20 cellular contexts compared by ENCODE assay signal in the genomic region with DNA sequence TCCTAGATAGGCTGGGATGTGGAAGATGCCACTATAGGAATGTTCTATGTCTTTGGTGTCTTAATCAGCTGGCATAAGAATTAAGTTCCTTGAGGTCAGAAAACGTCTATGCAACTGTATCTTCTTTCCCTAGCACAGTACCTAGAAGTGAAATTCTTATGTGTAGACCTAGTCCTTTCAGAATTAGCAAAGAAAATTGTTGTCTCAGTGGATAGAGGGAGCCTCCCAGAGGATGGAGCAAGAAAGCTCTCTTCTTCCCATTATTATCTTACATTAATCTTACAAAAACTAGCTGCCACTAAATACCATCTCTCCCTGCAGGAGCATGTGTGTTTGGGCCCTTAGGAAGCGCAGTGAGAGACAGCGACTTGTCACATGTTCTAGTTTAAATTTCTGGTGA. TPM values are rescaled to one million over a fixed set of nuclear protein-coding genes. Genes with fewer than 3 reads are reported as not detected.
DNase-seq lines count a peak whose midpoint lies in the region; ATAC-seq and TF ChIP-seq lines count a peak whose summit lies in the region.
"Had no signal": no experiment of that assay in that cellular context is flagged by ENCODE, and none has a peak within 500 bp of the region (broad histone marks: within the 10 kb centered on the region; RNA-seq: fewer than 3 reads in every experiment).

No MANE protein-coding gene starts in this region.

- no peak overlapping the region for H3K9ac ChIP-seq in HCT116 (ENCODE audit: low read length)
- H3K9ac ChIP-seq: GM23248 had no signal

- no peaks in the 10 kb centered on the region for H3K9me3 ChIP-seq in HCT116 (ENCODE audit: control insufficient read depth in 1 of 2, insufficient read depth in 1 of 2, low read depth in 1 of 2, low read length in 2 of 2)
- H3K9me3 ChIP-seq: MG63, uterus had no signal

- TF ChIP-seq CTCF in 22Rv1 (IDR thresholded peaks at IDR 0.05) (0 out of 2 replicates have a peak, but pooled peaks have one; percentile 7), HCT116 (IDR thresholded peaks at IDR 0.05 in 2 of 3, conservative IDR thresholded peaks at IDR 0.05 in 1 of 3; ENCODE audit: borderline replicate concordance in 1 of 3, insufficient read depth in 1 of 3, low read depth in 2 of 3, low read length in 2 of 3) (0 out of 6 replicates have a peak, but pooled peaks of 2 of the 3 experiments have one; percentile 14 to 15), VCaP (conservative IDR thresholded peaks at IDR 0.05) (peak; percentile 35)

- peak; percentile 44; the same call in 1 of the 2 replicates for ATAC-seq in HCT116
- ATAC-seq in GM18511 (IDR thresholded peaks at IDR 0.05; ENCODE audit: unreplicated experiment): no peak
- ATAC-seq: natural killer cell treated with Interleukin-12 subunit alpha and Interleukin-12 subunit beta and Interleukin-15 and Interleukin-18, amount 100 ng/mL, for 72 hours had no signal

- H3K27ac ChIP-seq in 22Rv1: no peak overlapping the region
- H3K27ac ChIP-seq in HCT116 (ENCODE audit: low read depth, low read length): no peak overlapping the region
- H3K27ac ChIP-seq in VCaP: no peak overlapping the region
- H3K27ac ChIP-seq: GM23248, SK-N-MC, uterus had no signal

- POLR2A ChIA-PET in HCT116 (lab: Charles Lee): no interaction called here

- TF ChIP-seq POLR2A in HCT116 (IDR thresholded peaks at IDR 0.05; ENCODE audit: borderline replicate concordance, extremely low read depth, insufficient read depth, insufficient read length): no peak

- H4K20me1 ChIP-seq in HCT116 (ENCODE audit: insufficient read depth): no peaks in the 10 kb centered on the region

- H3K9me3 Mint-ChIP-seq in activated naive CD4-positive, alpha-beta T cell treated with anti-CD3 and anti-CD28 coated beads for 36 hours: peaks cover 2% of the 10 kb centered on the region
- H3K9me3 Mint-ChIP-seq: natural killer cell treated with Interleukin-12 subunit alpha and Interleukin-12 subunit beta and Interleukin-15 and Interleukin-18, amount 100 ng/mL, for 72 hours had no signal

- no peaks in the 10 kb centered on the region for H3K27me3 ChIP-seq in HCT116 (ENCODE audit: insufficient read depth, low read length)
- H3K27me3 ChIP-seq: uterus had no signal

- no peak overlapping the region for H3K4me2 ChIP-seq in HCT116 (ENCODE audit: low read length)

- CTCF ChIA-PET in HCT116 (lab: Charles Lee): interaction anchor here (0.7 to 2.3 kb wide), 7 partner anchors 27 to 375 kb away, joined by 3 to 16 read pairs (median 6); no protein-coding TSS in a partner anchor
- CTCF ChIA-PET in activated naive CD4-positive, alpha-beta T cell treated with anti-CD3 and anti-CD28 coated beads for 36 hours (lab: Charles Lee): interaction anchor here (0.7 kb wide), 1 partner anchor 27 kb away, joined by 4 read pairs; no protein-coding TSS in a partner anchor

- no peaks in the 10 kb centered on the region for H3K36me3 ChIP-seq in HCT116 (ENCODE audit: control insufficient read depth in 1 of 2, insufficient read depth in 2 of 2, low read length in 2 of 2)
- H3K36me3 ChIP-seq: MG63, uterus had no signal

- intact Hi-C loops in HCT116 (cut with micrococcal nuclease): no loop called here
- intact Hi-C loops in activated naive CD4-positive, alpha-beta T cell treated with anti-CD3 and anti-CD28 coated beads for 36 hours (cut with micrococcal nuclease): no loop called here

- DNase-seq in HCT116 (ENCODE audit: low read depth, low spot score) (no peak), fibroblast of peridontal ligament (ENCODE audit: extremely low read depth) (peak; percentile 14), DMS79 treated with DMSO at 0.1 percent for 48 hours (lab: John Stamatoyannopoulos, UW) (no peak), OCI-M2 (lab: John Stamatoyannopoulos, UW; ENCODE audit: unreplicated experiment) (no peak)
- no peak for DNase-seq in activated naive CD4-positive, alpha-beta T cell treated with anti-CD3 and anti-CD28 coated beads for 36 hours
- DNase-seq: ACHN; central memory CD4-positive, alpha-beta T cell; GM23248; MG63; NCI-H187; NCI-H510A; uterus had no signal

- RAD21 ChIA-PET in HCT116 (lab: Charles Lee; ENCODE audit: low non-redundant PET in 1 of 2, low total read pairs in 2 of 2, uncharacterized antibody in 2 of 2, unreplicated experiment in 2 of 2): interaction anchor here (1.0 to 1.5 kb wide), 2 partner anchors 70 to 160 kb away, joined by 4 to 5 read pairs; no protein-coding TSS in a partner anchor

- no peaks in the 10 kb centered on the region for H3K4me1 ChIP-seq in HCT116 (ENCODE audit: control insufficient read depth in 1 of 2, insufficient read depth in 2 of 2, low read length in 2 of 2)
- H3K4me1 ChIP-seq: uterus had no signal

- peak; percentile 31 for TF ChIP-seq RAD21 in HCT116 (IDR thresholded peaks at IDR 0.05; ENCODE audit: low read depth)

- H3K27ac Mint-ChIP-seq in activated naive CD4-positive, alpha-beta T cell treated with anti-CD3 and anti-CD28 coated beads for 36 hours: no peak overlapping the region
- H3K27ac Mint-ChIP-seq: natural killer cell treated with Interleukin-12 subunit alpha and Interleukin-12 subunit beta and Interleukin-15 and Interleukin-18, amount 100 ng/mL, for 72 hours had no signal

- no peaks in the 10 kb centered on the region for H3K36me3 Mint-ChIP-seq in activated naive CD4-positive, alpha-beta T cell treated with anti-CD3 and anti-CD28 coated beads for 36 hours (ENCODE audit: low read depth)
- H3K36me3 Mint-ChIP-seq: natural killer cell treated with Interleukin-12 subunit alpha and Interleukin-12 subunit beta and Interleukin-15 and Interleukin-18, amount 100 ng/mL, for 72 hours had no signal

- no peaks in the 10 kb centered on the region for H3K9me2 ChIP-seq in HCT116 (ENCODE audit: insufficient read depth)

- peaks cover 18% of the 10 kb centered on the region for H3K27me3 Mint-ChIP-seq in activated naive CD4-positive, alpha-beta T cell treated with anti-CD3 and anti-CD28 coated beads for 36 hours (ENCODE audit: low read depth)

- H3K4me3 Mint-ChIP-seq in activated naive CD4-positive, alpha-beta T cell treated with anti-CD3 and anti-CD28 coated beads for 36 hours: no peak overlapping the region
- H3K4me3 Mint-ChIP-seq: natural killer cell treated with Interleukin-12 subunit alpha and Interleukin-12 subunit beta and Interleukin-15 and Interleukin-18, amount 100 ng/mL, for 72 hours had no signal

- H3K4me1 Mint-ChIP-seq in activated naive CD4-positive, alpha-beta T cell treated with anti-CD3 and anti-CD28 coated beads for 36 hours (ENCODE audit: low read depth): no peaks in the 10 kb centered on the region

- no peaks in the 10 kb centered on the region for H3K79me2 ChIP-seq in HCT116 (ENCODE audit: insufficient read depth, low read length)

- no peak overlapping the region for H3K4me3 ChIP-seq in HCT116 (replicated peaks in 1 of 2; ENCODE audit: low read depth in 1 of 2, low read length in 2 of 2)
- H3K4me3 ChIP-seq: GM23248, lung, MG63, SK-N-MC, uterus had no signal

- BruUV-seq in HCT116 (replicated peaks; lab: Mats Ljungman, UMichigan): no TSS peak

- no peak overlapping the region for H2AFZ ChIP-seq in HCT116 (ENCODE audit: low read depth, low read length, poor library complexity, severe bottlenecking)
- H2AFZ ChIP-seq: GM23248 had no signal

TF ChIP-seq in HCT116, 20 proteins besides CTCF, POLR2A, EP300 and RAD21 (continues in another document):
- no peak for TF ChIP-seq SIN3A (IDR thresholded peaks at IDR 0.05; ENCODE audit: low read depth)
- TF ChIP-seq, protein P1, sequence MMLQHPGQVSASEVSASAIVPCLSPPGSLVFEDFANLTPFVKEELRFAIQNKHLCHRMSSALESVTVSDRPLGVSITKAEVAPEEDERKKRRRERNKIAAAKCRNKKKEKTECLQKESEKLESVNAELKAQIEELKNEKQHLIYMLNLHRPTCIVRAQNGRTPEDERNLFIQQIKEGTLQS (IDR thresholded peaks at IDR 0.05): no peak
- TF ChIP-seq, protein P2, sequence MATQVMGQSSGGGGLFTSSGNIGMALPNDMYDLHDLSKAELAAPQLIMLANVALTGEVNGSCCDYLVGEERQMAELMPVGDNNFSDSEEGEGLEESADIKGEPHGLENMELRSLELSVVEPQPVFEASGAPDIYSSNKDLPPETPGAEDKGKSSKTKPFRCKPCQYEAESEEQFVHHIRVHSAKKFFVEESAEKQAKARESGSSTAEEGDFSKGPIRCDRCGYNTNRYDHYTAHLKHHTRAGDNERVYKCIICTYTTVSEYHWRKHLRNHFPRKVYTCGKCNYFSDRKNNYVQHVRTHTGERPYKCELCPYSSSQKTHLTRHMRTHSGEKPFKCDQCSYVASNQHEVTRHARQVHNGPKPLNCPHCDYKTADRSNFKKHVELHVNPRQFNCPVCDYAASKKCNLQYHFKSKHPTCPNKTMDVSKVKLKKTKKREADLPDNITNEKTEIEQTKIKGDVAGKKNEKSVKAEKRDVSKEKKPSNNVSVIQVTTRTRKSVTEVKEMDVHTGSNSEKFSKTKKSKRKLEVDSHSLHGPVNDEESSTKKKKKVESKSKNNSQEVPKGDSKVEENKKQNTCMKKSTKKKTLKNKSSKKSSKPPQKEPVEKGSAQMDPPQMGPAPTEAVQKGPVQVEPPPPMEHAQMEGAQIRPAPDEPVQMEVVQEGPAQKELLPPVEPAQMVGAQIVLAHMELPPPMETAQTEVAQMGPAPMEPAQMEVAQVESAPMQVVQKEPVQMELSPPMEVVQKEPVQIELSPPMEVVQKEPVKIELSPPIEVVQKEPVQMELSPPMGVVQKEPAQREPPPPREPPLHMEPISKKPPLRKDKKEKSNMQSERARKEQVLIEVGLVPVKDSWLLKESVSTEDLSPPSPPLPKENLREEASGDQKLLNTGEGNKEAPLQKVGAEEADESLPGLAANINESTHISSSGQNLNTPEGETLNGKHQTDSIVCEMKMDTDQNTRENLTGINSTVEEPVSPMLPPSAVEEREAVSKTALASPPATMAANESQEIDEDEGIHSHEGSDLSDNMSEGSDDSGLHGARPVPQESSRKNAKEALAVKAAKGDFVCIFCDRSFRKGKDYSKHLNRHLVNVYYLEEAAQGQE (IDR thresholded peaks at IDR 0.05; ENCODE audit: low read depth): no peak
- TF ChIP-seq CBX3 (IDR thresholded peaks at IDR 0.05; ENCODE audit: low read depth): no peak
- TF ChIP-seq JUND (IDR thresholded peaks at IDR 0.05): no peak
- TF ChIP-seq SP1 (IDR thresholded peaks at IDR 0.05; ENCODE audit: low read depth): no peak
- TF ChIP-seq FOSL1 (IDR thresholded peaks at IDR 0.05; ENCODE audit: low read depth): no peak
- no peak for TF ChIP-seq CEBPB (IDR thresholded peaks at IDR 0.05; ENCODE audit: low read depth)
- TF ChIP-seq SRF (IDR thresholded peaks at IDR 0.05; ENCODE audit: low read depth): no peak
- TF ChIP-seq EGR1 (IDR thresholded peaks at IDR 0.05; ENCODE audit: low read depth): no peak
- TF ChIP-seq POLR2AphosphoS5 (IDR thresholded peaks at IDR 0.05; ENCODE audit: low read depth, low read length): no peak

RNA-seq across cellular contexts. Expression of a gene that starts 11.6 kb away (rescaled TPM):
- not detected for total RNA-seq in HCT116 (2021; ENCODE audit: unreplicated experiment)
- polyA plus RNA-seq in HCT116 (2012): not detected in 2 replicates
- total RNA-seq in activated naive CD4-positive, alpha-beta T cell treated with anti-CD3 and anti-CD28 coated beads for 36 hours: not detected
- total RNA-seq: G401; GM23248; HT-29; natural killer cell treated with Interleukin-12 subunit alpha and Interleukin-12 subunit beta and Interleukin-15 and Interleukin-18, amount 100 ng/mL, for 72 hours had no signal
